Comparison of ENCODE assay signal across 8 cellular contexts in genomic region chr17:62968445-62968923, GRCh38. TPM values are rescaled to one million over a fixed set of nuclear protein-coding genes. Genes with fewer than 3 reads are reported as not detected.
DNase-seq lines count a peak whose midpoint lies in the region; ATAC-seq and TF ChIP-seq lines count a peak whose summit lies in the region.

No MANE protein-coding gene starts in this region.

- H3K79me2 ChIP-seq in H9 (ENCODE audit: insufficient read depth, low read length) = no peaks in the 10 kb centered on the region; the same call in 1 of the 2 replicates

- H3T11ph ChIP-seq in H9 (ENCODE audit: low read length) = no peak overlapping the region

- no peak overlapping the region for H3K56ac ChIP-seq in H9 (ENCODE audit: insufficient read length, low read depth, low read length)

- H2BK20ac ChIP-seq in H9 (ENCODE audit: low read depth, low read length, poor library complexity, severe bottlenecking) = no peak overlapping the region

- H3K27me3 ChIP-seq in H9 (ENCODE audit: insufficient read depth, low read length) (no peaks in the 10 kb centered on the region; the same call in 1 of the 2 replicates), right cardiac atrium (ENCODE audit: control insufficient read depth, insufficient read depth) (no peaks in the 10 kb centered on the region), gastrocnemius medialis (no peaks in the 10 kb centered on the region)

- no peak overlapping the region for H4K91ac ChIP-seq in H9 (ENCODE audit: insufficient read length, low read depth, low read length)

- DNase-seq in GM03348 (ENCODE audit: low spot score) (peak; percentile 88), H9 (peak; percentile 74), MV-4-11 (lab: John Stamatoyannopoulos, UW) (peak; percentile 89), SIG-M5 treated with dmso at 0.1 percent for 504 hours (lab: John Stamatoyannopoulos, UW; ENCODE audit: unreplicated experiment) (peak; percentile 99), amniotic epithelial cell (ENCODE audit: low read depth) (peak; percentile 90), right cardiac atrium (no peak), gastrocnemius medialis (no peak), posterior vena cava (ENCODE audit: low spot score) (no peak)

- peaks cover 23 to 27% of the 10 kb centered on the region in 2 experiments for H3K4me1 Mint-ChIP-seq in H9

- H3K9me3 ChIP-seq in H9 (ENCODE audit: control insufficient read depth, low read depth, low read length) = no peaks in the 10 kb centered on the region
- no peaks in the 10 kb centered on the region for H3K9me3 ChIP-seq in right cardiac atrium (ENCODE audit: control insufficient read depth, low read length)
- no peaks in the 10 kb centered on the region for H3K9me3 ChIP-seq in gastrocnemius medialis

- TF ChIP-seq CTCF in H9 (conservative IDR thresholded peaks at IDR 0.05) = peak; percentile 84
- TF ChIP-seq CTCF in gastrocnemius medialis (IDR thresholded peaks at IDR 0.05 in 4 of 5, conservative IDR thresholded peaks at IDR 0.05 in 1 of 5) = peak; percentile 22 to 62 (median 47)

- WGBS in H9 (ENCODE audit: extremely low coverage, insufficient read length, low lambda C conversion rate) = no CpG with 5 or more reads among the region's 3 CpGs
- 4% methylated on average over 3 of the region's 3 CpGs for WGBS in right cardiac atrium

- no peak for TF ChIP-seq POLR2A in gastrocnemius medialis (IDR thresholded peaks at IDR 0.05)

- H3K23ac ChIP-seq in H9 (ENCODE audit: insufficient read length, low read depth, low read length) = no peak overlapping the region

- no peak overlapping the region for H4K8ac ChIP-seq in H9 (replicated peaks; ENCODE audit: insufficient read length, low read depth, low read length)

- no peaks in the 10 kb centered on the region for H3K79me1 ChIP-seq in H9 (ENCODE audit: insufficient read depth, low read depth, low read length, poor library complexity, severe bottlenecking)

- H2AK5ac ChIP-seq in H9 (ENCODE audit: insufficient read length, low read length) = no peak overlapping the region

- H2AFZ ChIP-seq in H9 (ENCODE audit: low read length) = no peak overlapping the region

- H3K18ac ChIP-seq in H9 (ENCODE audit: insufficient read length, low read depth, low read length) = no peak overlapping the region

- peak overlapping the region in 1 of 2 experiments; percentile 23; a peak in 1 of 5 replicates for H3K4me3 Mint-ChIP-seq in H9

- no peak overlapping the region for H3K4ac ChIP-seq in H9 (ENCODE audit: low read depth, low read length)

- no peak overlapping the region for H2BK12ac ChIP-seq in H9 (ENCODE audit: insufficient read length, low read depth, low read length)

- H3K27me3 Mint-ChIP-seq in H9 (ENCODE audit: low read depth) = peaks cover 40% of the 10 kb centered on the region

- no peak overlapping the region for H3K27ac Mint-ChIP-seq in H9

- H3K9me3 Mint-ChIP-seq in H9 = peaks cover 9 to 13% of the 10 kb centered on the region in 2 experiments; a peak in 4 of 5 replicates

- H3K36me3 ChIP-seq in gastrocnemius medialis = no peaks in the 10 kb centered on the region

- no peak overlapping the region for H3K14ac ChIP-seq in H9 (ENCODE audit: insufficient read depth, low read length)

- ATAC-seq in right cardiac atrium (peak; percentile 68 to 69), gastrocnemius medialis (no peak)

- H3K4me1 ChIP-seq in H9 (ENCODE audit: insufficient read depth, low read length) (no peaks in the 10 kb centered on the region; the same call in 1 of the 2 replicates), right cardiac atrium (ENCODE audit: control insufficient read depth, insufficient read depth, low read length) (no peaks in the 10 kb centered on the region), gastrocnemius medialis (peaks cover 7 to 12% of the 10 kb centered on the region in 2 donors)

- in situ Hi-C loops in gastrocnemius medialis (cut with MboI; ENCODE audit: low sequenced_read_pairs in 4 of 4) = loop anchor here in 3 of 4 donors (5.0 to 25.0 kb wide), 3 partner anchors 106 to 266 kb away; no protein-coding TSS in a partner anchor

- no peak overlapping the region for H3K4me2 ChIP-seq in H9 (ENCODE audit: insufficient read depth, insufficient read length, low read length)

- no peaks in the 10 kb centered on the region for H4K20me1 ChIP-seq in H9 (ENCODE audit: control insufficient read depth, insufficient read depth, insufficient read length)

- no peak overlapping the region for H3K9ac ChIP-seq in H9 (ENCODE audit: extremely low read depth, insufficient read length, low read length)

- no peak overlapping the region for H4K5ac ChIP-seq in H9 (ENCODE audit: insufficient read length, low read depth, low read length)

- peaks cover 11% of the 10 kb centered on the region for H3K23me2 ChIP-seq in H9 (ENCODE audit: insufficient read length, low read depth, low read length, poor library complexity, severe bottlenecking)

- no peak overlapping the region for H2BK5ac ChIP-seq in H9 (ENCODE audit: insufficient read length, low read length)

- H3K27ac ChIP-seq in H9 (ENCODE audit: insufficient read length, low read depth, low read length) (no peak overlapping the region), right cardiac atrium (ENCODE audit: low read length) (no peak overlapping the region), gastrocnemius medialis (no peak overlapping the region)

- intact Hi-C loops in right cardiac atrium (cut with DNase I) (loop anchor here (2.0 to 5.0 kb wide), 4 partner anchors 261 to 266 kb away; no protein-coding TSS in a partner anchor), gastrocnemius medialis (cut with DNase I; ENCODE audit: low total_unique reads) (loop anchor here (1.0 kb wide), 1 partner anchor 265 kb away; no protein-coding TSS in a partner anchor), posterior vena cava (cut with DNase I) (loop anchor here (5.0 kb wide), 2 partner anchors 261 to 266 kb away; no protein-coding TSS in a partner anchor)

- no peak overlapping the region for H3K4me3 ChIP-seq in right cardiac atrium (ENCODE audit: low read length)
- H3K4me3 ChIP-seq in gastrocnemius medialis = no peak overlapping the region

- no peak overlapping the region for H2BK15ac ChIP-seq in H9 (ENCODE audit: low read depth, low read length)

- peaks cover 4 to 17% (median 5%) of the 10 kb centered on the region in 3 experiments; a peak in 5 of 7 replicates for H3K36me3 Mint-ChIP-seq in H9 (ENCODE audit: insufficient read depth in 1 of 3, low read depth in 3 of 3)

- no peak overlapping the region for H2BK120ac ChIP-seq in H9 (ENCODE audit: low read depth, low read length, poor library complexity, severe bottlenecking)

RNA-seq across cellular contexts. Expression of gene TANC2, which starts 2.4 kb away (rescaled TPM):
- total RNA-seq in H9 (2021) = 7.3 and 9.3 TPM in 2 replicates
- 10 to 100 TPM; 11.3 to 20.8 (median 11.8) TPM for total RNA-seq in right cardiac atrium
- 3.1 TPM for polyA plus RNA-seq in right cardiac atrium
- total RNA-seq in gastrocnemius medialis = 1 to 10 TPM; 1.9 to 7.1 (median 4.9) TPM
- total RNA-seq in posterior vena cava = 10 to 100 TPM; 24.9 to 36.1 TPM

Comparison
In these comparisons a context has a peak if more than half of its experiments do, and no peak if none do; other contexts are left out.
1. DNase-seq: peak in GM03348 (single experiment), H9 (single experiment), MV-4-11 (single experiment), SIG-M5 treated with dmso at 0.1 percent for 504 hours (single experiment) and amniotic epithelial cell (single experiment); none in right cardiac atrium (0 of 3), gastrocnemius medialis (0 of 2) and posterior vena cava (single experiment).
2. ATAC-seq: peak in right cardiac atrium (2 of 2); none in gastrocnemius medialis (0 of 2).